ENCODE assay signal across 14 cellular contexts in the genomic region with DNA sequence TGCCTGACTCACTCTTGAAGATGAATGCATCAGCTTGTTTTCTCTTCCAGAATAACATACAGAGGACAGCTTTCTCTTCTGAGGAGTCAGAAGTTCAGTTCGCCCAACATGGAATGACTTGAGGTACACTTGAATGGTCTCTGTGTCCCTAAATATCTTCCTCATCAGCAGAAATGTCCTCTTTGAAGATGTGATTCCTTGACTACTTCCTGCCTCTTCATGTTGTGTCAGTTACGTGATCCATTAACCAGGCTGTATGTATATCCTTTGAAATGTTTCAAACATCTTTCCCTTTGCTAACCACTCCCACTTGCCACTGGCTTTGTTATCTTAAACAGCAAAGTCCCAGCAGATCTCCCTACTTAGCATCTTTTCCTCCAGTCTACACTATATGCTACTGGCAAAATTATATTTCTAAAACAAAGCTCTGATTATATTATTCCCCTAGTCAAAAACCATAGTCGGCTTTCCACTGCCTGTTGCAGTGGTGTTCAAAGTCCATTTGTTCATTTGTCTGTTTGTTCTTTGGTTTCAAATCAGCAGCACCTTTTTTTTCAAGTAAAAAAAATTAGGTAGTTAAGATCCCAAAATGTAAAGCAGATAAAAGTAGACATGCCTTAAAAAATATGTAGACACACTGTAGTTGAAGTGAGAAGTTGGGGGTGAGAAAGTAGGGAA.
DNase-seq lines count a peak whose midpoint lies in the region; ATAC-seq and TF ChIP-seq lines count a peak whose summit lies in the region.
"Had no signal": no experiment of that assay in that cellular context is flagged by ENCODE, and none has a peak within 500 bp of the region (broad histone marks: within the 10 kb centered on the region; RNA-seq: fewer than 3 reads in every experiment).

No MANE protein-coding gene starts in this region.

- H3K9me3 ChIP-seq in liver (ENCODE audit: control insufficient read depth in 4 of 4, low read length in 3 of 4) (no peaks in the 10 kb centered on the region), upper lobe of right lung (no peaks in the 10 kb centered on the region)
- H3K9me3 ChIP-seq: HAP-1 had no signal

- H3K27ac ChIP-seq in liver (ENCODE audit: low read depth in 1 of 2, low read length in 2 of 2) (no peak overlapping the region), upper lobe of right lung (no peak overlapping the region)
- H3K27ac ChIP-seq: C4-2B had no signal

- intact Hi-C loops in upper lobe of right lung (cut with DNase I) = no loop called here

- H3K9me3 Mint-ChIP-seq in type B pancreatic cell = no peaks in the 10 kb centered on the region
- H3K9me3 Mint-ChIP-seq: CD4-positive, alpha-beta T cell had no signal

- H3K27me3 ChIP-seq in liver (ENCODE audit: control insufficient read depth in 4 of 4, insufficient read depth in 4 of 4, low read length in 3 of 4) (no peaks in the 10 kb centered on the region), upper lobe of right lung (no peaks in the 10 kb centered on the region)

- ATAC-seq in upper lobe of right lung (no peak), HG03108 (IDR thresholded peaks at IDR 0.05; ENCODE audit: unreplicated experiment) (no peak)

- H3K4me3 ChIP-seq in liver (ENCODE audit: low read depth in 1 of 3, low read length in 3 of 3) = no peak overlapping the region
- H3K4me3 ChIP-seq in upper lobe of right lung = no peak overlapping the region
- H3K4me3 ChIP-seq: HAP-1 had no signal

- TF ChIP-seq CTCF in liver (IDR thresholded peaks at IDR 0.05; ENCODE audit: low read depth, low read length, missing input control) (no peak), type B pancreatic cell (conservative IDR thresholded peaks at IDR 0.05) (no peak), upper lobe of right lung (IDR thresholded peaks at IDR 0.05) (no peak)

- DNase-seq in SK-MEL-5 (ENCODE audit: low read depth, low spot score) (peak; percentile 45), foreskin melanocyte (peak; percentile 80), type B pancreatic cell (ENCODE audit: extremely low spot score, unreplicated experiment) (no peak), upper lobe of right lung (no peak), T1000 (lab: John Stamatoyannopoulos, UW) (no peak)
- no peak for DNase-seq in activated CD4-positive, alpha-beta T cell treated with anti-CD3 and anti-CD28 coated beads, Interleukin-2, amount 50 U/mL, for 1 hour
- DNase-seq: AML-193; CD4-positive, alpha-beta T cell; DMS79 treated with DMSO at 0.1 percent for 48 hours; GF-D8 had no signal

- H3K36me3 Mint-ChIP-seq in type B pancreatic cell = no peaks in the 10 kb centered on the region

- H3K4me1 Mint-ChIP-seq in type B pancreatic cell (ENCODE audit: unreplicated experiment) = peaks cover 13% of the 10 kb centered on the region

- in situ Hi-C loops in SK-MEL-5 (cut with HindIII; ENCODE audit: low pct_unique_long_range_greater_than_20kb, low sequenced_read_pairs) = no loop called here

- no peak overlapping the region for H3K9ac ChIP-seq in liver (ENCODE audit: low read depth in 1 of 2, low read length in 2 of 2)

- no peak overlapping the region for H3K27ac Mint-ChIP-seq in type B pancreatic cell
- H3K27ac Mint-ChIP-seq: CD4-positive, alpha-beta T cell had no signal

- TF ChIP-seq RAD21 in liver (IDR thresholded peaks at IDR 0.05) = no peak

- H3K4me1 ChIP-seq in liver (ENCODE audit: control insufficient read depth in 4 of 4, insufficient read depth in 4 of 4, low read length in 3 of 4) = peaks cover 0 to 3% (median 1%) of the 10 kb centered on the region in 4 donors
- H3K4me1 ChIP-seq in upper lobe of right lung = no peaks in the 10 kb centered on the region
- H3K4me1 ChIP-seq: HAP-1 had no signal

- H3K36me3 ChIP-seq in liver (ENCODE audit: control insufficient read depth in 4 of 4, insufficient read depth in 3 of 4, low read depth in 1 of 4, low read length in 3 of 4) (no peaks in the 10 kb centered on the region), upper lobe of right lung (no peaks in the 10 kb centered on the region)
- H3K36me3 ChIP-seq: HAP-1 had no signal

- WGBS in liver = 51% methylated on average over 3 of the region's 3 CpGs

- peak overlapping the region; percentile 8 for H3K4me3 Mint-ChIP-seq in type B pancreatic cell
- H3K4me3 Mint-ChIP-seq: CD4-positive, alpha-beta T cell had no signal

- H3K27me3 Mint-ChIP-seq in type B pancreatic cell = no peaks in the 10 kb centered on the region

TF ChIP-seq in liver, 16 proteins besides CTCF, POLR2A, EP300 and RAD21:
- no peak for TF ChIP-seq FOXA1 (IDR thresholded peaks at IDR 0.05)
- TF ChIP-seq, protein P1, sequence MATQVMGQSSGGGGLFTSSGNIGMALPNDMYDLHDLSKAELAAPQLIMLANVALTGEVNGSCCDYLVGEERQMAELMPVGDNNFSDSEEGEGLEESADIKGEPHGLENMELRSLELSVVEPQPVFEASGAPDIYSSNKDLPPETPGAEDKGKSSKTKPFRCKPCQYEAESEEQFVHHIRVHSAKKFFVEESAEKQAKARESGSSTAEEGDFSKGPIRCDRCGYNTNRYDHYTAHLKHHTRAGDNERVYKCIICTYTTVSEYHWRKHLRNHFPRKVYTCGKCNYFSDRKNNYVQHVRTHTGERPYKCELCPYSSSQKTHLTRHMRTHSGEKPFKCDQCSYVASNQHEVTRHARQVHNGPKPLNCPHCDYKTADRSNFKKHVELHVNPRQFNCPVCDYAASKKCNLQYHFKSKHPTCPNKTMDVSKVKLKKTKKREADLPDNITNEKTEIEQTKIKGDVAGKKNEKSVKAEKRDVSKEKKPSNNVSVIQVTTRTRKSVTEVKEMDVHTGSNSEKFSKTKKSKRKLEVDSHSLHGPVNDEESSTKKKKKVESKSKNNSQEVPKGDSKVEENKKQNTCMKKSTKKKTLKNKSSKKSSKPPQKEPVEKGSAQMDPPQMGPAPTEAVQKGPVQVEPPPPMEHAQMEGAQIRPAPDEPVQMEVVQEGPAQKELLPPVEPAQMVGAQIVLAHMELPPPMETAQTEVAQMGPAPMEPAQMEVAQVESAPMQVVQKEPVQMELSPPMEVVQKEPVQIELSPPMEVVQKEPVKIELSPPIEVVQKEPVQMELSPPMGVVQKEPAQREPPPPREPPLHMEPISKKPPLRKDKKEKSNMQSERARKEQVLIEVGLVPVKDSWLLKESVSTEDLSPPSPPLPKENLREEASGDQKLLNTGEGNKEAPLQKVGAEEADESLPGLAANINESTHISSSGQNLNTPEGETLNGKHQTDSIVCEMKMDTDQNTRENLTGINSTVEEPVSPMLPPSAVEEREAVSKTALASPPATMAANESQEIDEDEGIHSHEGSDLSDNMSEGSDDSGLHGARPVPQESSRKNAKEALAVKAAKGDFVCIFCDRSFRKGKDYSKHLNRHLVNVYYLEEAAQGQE (IDR thresholded peaks at IDR 0.05) = no peak
- no peak for TF ChIP-seq GABPA (IDR thresholded peaks at IDR 0.05 in 1 of 2, conservative IDR thresholded peaks at IDR 0.05 in 1 of 2)
- no peak for TF ChIP-seq TAF1 (conservative IDR thresholded peaks at IDR 0.05)
- TF ChIP-seq RXRA (IDR thresholded peaks at IDR 0.05) = no peak
- TF ChIP-seq EGR1 (IDR thresholded peaks at IDR 0.05; ENCODE audit: low read depth in 2 of 2) = no peak
- peak; percentile 53 for TF ChIP-seq HNF4G (IDR thresholded peaks at IDR 0.05)
- TF ChIP-seq, protein P2, sequence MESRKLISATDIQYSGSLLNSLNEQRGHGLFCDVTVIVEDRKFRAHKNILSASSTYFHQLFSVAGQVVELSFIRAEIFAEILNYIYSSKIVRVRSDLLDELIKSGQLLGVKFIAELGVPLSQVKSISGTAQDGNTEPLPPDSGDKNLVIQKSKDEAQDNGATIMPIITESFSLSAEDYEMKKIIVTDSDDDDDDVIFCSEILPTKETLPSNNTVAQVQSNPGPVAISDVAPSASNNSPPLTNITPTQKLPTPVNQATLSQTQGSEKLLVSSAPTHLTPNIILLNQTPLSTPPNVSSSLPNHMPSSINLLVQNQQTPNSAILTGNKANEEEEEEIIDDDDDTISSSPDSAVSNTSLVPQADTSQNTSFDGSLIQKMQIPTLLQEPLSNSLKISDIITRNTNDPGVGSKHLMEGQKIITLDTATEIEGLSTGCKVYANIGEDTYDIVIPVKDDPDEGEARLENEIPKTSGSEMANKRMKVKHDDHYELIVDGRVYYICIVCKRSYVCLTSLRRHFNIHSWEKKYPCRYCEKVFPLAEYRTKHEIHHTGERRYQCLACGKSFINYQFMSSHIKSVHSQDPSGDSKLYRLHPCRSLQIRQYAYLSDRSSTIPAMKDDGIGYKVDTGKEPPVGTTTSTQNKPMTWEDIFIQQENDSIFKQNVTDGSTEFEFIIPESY (IDR thresholded peaks at IDR 0.05) = no peak
- TF ChIP-seq FOXA2 (IDR thresholded peaks at IDR 0.05) = no peak
- TF ChIP-seq, protein P3, sequence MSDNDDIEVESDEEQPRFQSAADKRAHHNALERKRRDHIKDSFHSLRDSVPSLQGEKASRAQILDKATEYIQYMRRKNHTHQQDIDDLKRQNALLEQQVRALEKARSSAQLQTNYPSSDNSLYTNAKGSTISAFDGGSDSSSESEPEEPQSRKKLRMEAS (IDR thresholded peaks at IDR 0.05) = no peak
- TF ChIP-seq NR2F2 (IDR thresholded peaks at IDR 0.05) = no peak
- peak; percentile 74 for TF ChIP-seq SP1 (IDR thresholded peaks at IDR 0.05)
- TF ChIP-seq, protein P4, sequence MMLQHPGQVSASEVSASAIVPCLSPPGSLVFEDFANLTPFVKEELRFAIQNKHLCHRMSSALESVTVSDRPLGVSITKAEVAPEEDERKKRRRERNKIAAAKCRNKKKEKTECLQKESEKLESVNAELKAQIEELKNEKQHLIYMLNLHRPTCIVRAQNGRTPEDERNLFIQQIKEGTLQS (IDR thresholded peaks at IDR 0.05) = no peak
- peak; percentile 70 to 86 for TF ChIP-seq HNF4A (conservative IDR thresholded peaks at IDR 0.05)

Comparison
In these comparisons a context has a peak if more than half of its experiments do, and no peak if none do; other contexts are left out.
1. DNase-seq: peak in SK-MEL-5 (single experiment) and foreskin melanocyte (single experiment); none in type B pancreatic cell (single experiment), activated CD4-positive, alpha-beta T cell treated with anti-CD3 and anti-CD28 coated beads, Interleukin-2, amount 50 U/mL, for 1 hour (single experiment), upper lobe of right lung (single experiment) and T1000 (single experiment).